ENCODE assay signal across 17 cellular contexts in the genomic region with DNA sequence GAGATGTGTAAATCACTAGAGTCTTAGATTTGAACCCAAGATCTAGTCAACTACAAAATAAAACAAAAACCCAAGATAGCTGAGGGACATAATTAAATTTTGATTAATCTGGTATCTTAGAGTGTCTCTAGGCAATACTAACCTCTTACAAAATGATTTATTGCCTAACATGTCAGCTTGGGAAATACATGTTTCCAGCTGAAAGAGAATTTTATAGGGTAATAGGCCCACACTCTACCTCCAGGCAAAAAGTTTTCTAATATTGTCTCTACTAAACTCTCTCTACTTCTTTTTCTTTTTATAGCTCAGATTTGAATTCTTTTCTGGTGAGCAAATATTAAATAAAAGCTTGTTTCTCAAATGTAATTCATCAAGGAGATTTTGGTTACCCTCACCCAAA.
DNase-seq lines count a peak whose midpoint lies in the region; ATAC-seq and TF ChIP-seq lines count a peak whose summit lies in the region.
"Had no signal": no experiment of that assay in that cellular context is flagged by ENCODE, and none has a peak within 500 bp of the region (broad histone marks: within the 10 kb centered on the region; RNA-seq: fewer than 3 reads in every experiment).

No MANE protein-coding gene starts in this region.

- H3K27me3 Mint-ChIP-seq in HFFc6 (ENCODE audit: insufficient read depth) (no peaks in the 10 kb centered on the region), nephron progenitor cell (ENCODE audit: low read depth, poor library complexity) (peaks cover 6% of the 10 kb centered on the region)
- H3K27me3 Mint-ChIP-seq in T-helper 2 cell treated with Interferon-gamma antibody and Interleukin-4, amounts not matched to agents 5 μg/mL and 100 μg/mL, for 36 hours (ENCODE audit: low read depth), result no peaks in the 10 kb centered on the region

- intact Hi-C loops in heart left ventricle (cut with DNase I), result no loop called here

- POLR2A ChIA-PET in BJ (lab: Charles Lee), result interaction anchor here (0.5 to 1.1 kb wide), 2 partner anchors 89 to 111 kb away, joined by 3 to 5 read pairs; no protein-coding TSS in a partner anchor

- peak overlapping the region; percentile 65 for H3K27ac Mint-ChIP-seq in HFFc6
- H3K27ac Mint-ChIP-seq in nephron progenitor cell, result peak overlapping the region; percentile 55
- no peak overlapping the region for H3K27ac Mint-ChIP-seq in T-helper 2 cell treated with Interferon-gamma antibody and Interleukin-4, amounts not matched to agents 5 μg/mL and 100 μg/mL, for 36 hours
- H3K27ac Mint-ChIP-seq: T-cell had no signal

- peaks cover 0 to 4% (median 0%) of the 10 kb centered on the region in 12 donors for H3K4me1 ChIP-seq in heart left ventricle
- H3K4me1 ChIP-seq: BLaER1 treated with 17β-estradiol and CSF1 and Interleukin-3, amounts not matched to agents 10 nM and 100 nM had no signal

- peaks cover 9% of the 10 kb centered on the region; the same call in 1 of the 2 replicates for H3K36me3 Mint-ChIP-seq in HFFc6 (ENCODE audit: low read depth)
- no peaks in the 10 kb centered on the region for H3K36me3 Mint-ChIP-seq in nephron progenitor cell (ENCODE audit: low read depth)
- no peaks in the 10 kb centered on the region for H3K36me3 Mint-ChIP-seq in T-helper 2 cell treated with Interferon-gamma antibody and Interleukin-4, amounts not matched to agents 5 μg/mL and 100 μg/mL, for 36 hours (ENCODE audit: low read depth)
- H3K36me3 Mint-ChIP-seq: T-cell had no signal

- no peaks in the 10 kb centered on the region for H3K36me3 ChIP-seq in BJ (ENCODE audit: control insufficient read depth, insufficient read depth, low read length)
- no peaks in the 10 kb centered on the region for H3K36me3 ChIP-seq in heart left ventricle
- H3K36me3 ChIP-seq: BLaER1 treated with 17β-estradiol and CSF1 and Interleukin-3, amounts not matched to agents 10 nM and 100 nM had no signal

- no peak overlapping the region for H3K27ac ChIP-seq in heart left ventricle
- H3K27ac ChIP-seq: BLaER1 treated with 17β-estradiol and CSF1 and Interleukin-3, amounts not matched to agents 10 nM and 100 nM; KMS-11 had no signal

- H3K4me3 ChIP-seq in BJ (ENCODE audit: low read depth, low read length) (no peak overlapping the region), heart left ventricle (no peak overlapping the region)
- H3K4me3 ChIP-seq: BLaER1 treated with 17β-estradiol and CSF1 and Interleukin-3, amounts not matched to agents 10 nM and 100 nM had no signal

- H3K4me3 Mint-ChIP-seq in HFFc6 (no peak overlapping the region), nephron progenitor cell (no peak overlapping the region)
- no peak overlapping the region for H3K4me3 Mint-ChIP-seq in T-helper 2 cell treated with Interferon-gamma antibody and Interleukin-4, amounts not matched to agents 5 μg/mL and 100 μg/mL, for 36 hours
- H3K4me3 Mint-ChIP-seq: T-cell had no signal

- TF ChIP-seq CTCF in BJ (IDR thresholded peaks at IDR 0.05; ENCODE audit: insufficient read depth, low read depth, low read length), result no peak
- no peak for TF ChIP-seq CTCF in HFFc6 (IDR thresholded peaks at IDR 0.05)
- TF ChIP-seq CTCF in nephron progenitor cell (IDR thresholded peaks at IDR 0.05), result no peak
- TF ChIP-seq CTCF in heart left ventricle (IDR thresholded peaks at IDR 0.05), result no peak

- DNase-seq in BJ (ENCODE audit: low read depth), result peak; percentile 79
- peak; percentile 18 for DNase-seq in HFFc6
- peak; percentile 6 for DNase-seq in amniotic epithelial cell (ENCODE audit: low read depth)
- no peak for DNase-seq in nephron progenitor cell
- no peak for DNase-seq in T-helper 2 cell treated with Interferon-gamma antibody and Interleukin-4, amounts not matched to agents 5 μg/mL and 100 μg/mL, for 36 hours (ENCODE audit: low spot score)
- DNase-seq in SW480 (ENCODE audit: low spot score), result no peak
- DNase-seq in heart left ventricle, result no peak
- DNase-seq: MV-4-11, NCI-H1930, NCI-H510A, NCI-H82, T-cell had no signal

- H3K9me3 Mint-ChIP-seq in HFFc6 (no peaks in the 10 kb centered on the region), nephron progenitor cell (peaks cover 4% of the 10 kb centered on the region)
- no peaks in the 10 kb centered on the region for H3K9me3 Mint-ChIP-seq in T-helper 2 cell treated with Interferon-gamma antibody and Interleukin-4, amounts not matched to agents 5 μg/mL and 100 μg/mL, for 36 hours
- H3K9me3 Mint-ChIP-seq: T-cell had no signal

- H3K27me3 ChIP-seq in BJ (ENCODE audit: control insufficient read depth, insufficient read depth, low read length) (no peaks in the 10 kb centered on the region), heart left ventricle (no peaks in the 10 kb centered on the region)
- H3K27me3 ChIP-seq: BLaER1 treated with 17β-estradiol and CSF1 and Interleukin-3, amounts not matched to agents 10 nM and 100 nM had no signal

- ATAC-seq in heart left ventricle, result no peak
- ATAC-seq: HepG2, Panc1, Right ventricle myocardium inferior, T-cell had no signal

- CTCF ChIA-PET in BJ (lab: Yijun Ruan, JAX), result interaction anchor here (0.7 kb wide), 3 partner anchors 103 to 551 kb away, joined by 3 read pairs; no protein-coding TSS in a partner anchor

- no peak for TF ChIP-seq POLR2A in heart left ventricle (IDR thresholded peaks at IDR 0.05)

- peaks cover 46% of the 10 kb centered on the region for H3K4me1 Mint-ChIP-seq in HFFc6 (ENCODE audit: low read depth)
- peaks cover 19% of the 10 kb centered on the region for H3K4me1 Mint-ChIP-seq in nephron progenitor cell
- no peaks in the 10 kb centered on the region for H3K4me1 Mint-ChIP-seq in T-helper 2 cell treated with Interferon-gamma antibody and Interleukin-4, amounts not matched to agents 5 μg/mL and 100 μg/mL, for 36 hours (ENCODE audit: low read depth)
- H3K4me1 Mint-ChIP-seq: T-cell had no signal

- no peaks in the 10 kb centered on the region for H3K9me3 ChIP-seq in heart left ventricle
- H3K9me3 ChIP-seq: BLaER1 treated with 17β-estradiol and CSF1 and Interleukin-3, amounts not matched to agents 10 nM and 100 nM had no signal

Comparison
In these comparisons a context has a peak if more than half of its experiments do, and no peak if none do; other contexts are left out.
1. DNase-seq: peak in BJ (single experiment), HFFc6 (single experiment) and amniotic epithelial cell (single experiment); none in nephron progenitor cell (single experiment), T-helper 2 cell treated with Interferon-gamma antibody and Interleukin-4, amounts not matched to agents 5 μg/mL and 100 μg/mL, for 36 hours (single experiment), SW480 (single experiment) and heart left ventricle (0 of 5).